21 cellular contexts compared by ENCODE assay signal in genomic region chr3:117928836-117929235, GRCh38.
"Had no signal": no experiment of that assay in that cellular context is flagged by ENCODE, and none has a peak within 500 bp of the region (broad histone marks: within the 10 kb centered on the region; RNA-seq: fewer than 3 reads in every experiment).

No MANE protein-coding gene starts in this region.

- H3K4me1 ChIP-seq: colonic mucosa, esophagus squamous epithelium, gastrocnemius medialis, heart left ventricle, left lung, lower lobe of right lung had no signal

- ATAC-seq: effector memory CD8-positive, alpha-beta T cell; esophagus mucosa; gastrocnemius medialis; heart left ventricle; left cardiac atrium; left lung; left ventricle myocardium superior; lower lobe of right lung; naive thymus-derived CD8-positive, alpha-beta T cell had no signal

- DNase-seq: colonic mucosa; cortex of kidney; effector CD8-positive, alpha-beta T cell; effector memory CD8-positive, alpha-beta T cell; endodermal cell; erythroblast; esophagus squamous epithelium; foreskin fibroblast; foreskin melanocyte; gastrocnemius medialis; heart left ventricle; left cardiac atrium; left lung; left ventricle myocardium superior; lower lobe of right lung; mesenchymal stem cell; naive B cell; naive thymus-derived CD8-positive, alpha-beta T cell had no signal

- H3K36me3 ChIP-seq: colonic mucosa, esophagus squamous epithelium, gastrocnemius medialis, heart left ventricle, left lung, lower lobe of right lung had no signal

- H3K27me3 ChIP-seq: colonic mucosa, esophagus squamous epithelium, gastrocnemius medialis, heart left ventricle, hepatocyte, left lung had no signal

- H3K4me3 ChIP-seq: colonic mucosa, esophagus squamous epithelium, gastrocnemius medialis, heart left ventricle, hepatocyte, left lung, lower lobe of right lung, mucosa of descending colon had no signal

- H3K9me3 ChIP-seq: colonic mucosa, esophagus squamous epithelium, gastrocnemius medialis, heart left ventricle, left lung, lower lobe of right lung, mucosa of descending colon had no signal
